30 cellular contexts compared by ENCODE assay signal in genomic region chr2:105249181-105249580, GRCh38. TPM values are rescaled to one million over a fixed set of nuclear protein-coding genes. Genes with fewer than 3 reads are reported as not detected.
A peak's percentile ranks its signal among the peaks of the same experiment; 100 is the strongest.
DNase-seq lines count a peak whose midpoint lies in the region; FAIRE-seq and TF ChIP-seq lines count a peak whose summit lies in the region.
"Had no signal": no experiment of that assay in that cellular context is flagged by ENCODE, and none has a peak within 500 bp of the region (broad histone marks: within the 10 kb centered on the region; RNA-seq: fewer than 3 reads in every experiment).

No MANE protein-coding gene starts in this region.

- H3K27ac Mint-ChIP-seq in MCF 10A (ENCODE audit: low read depth, unreplicated experiment) (no peak overlapping the region), endothelial cell (ENCODE audit: unreplicated experiment) (peak overlapping the region; percentile 4)
- H3K27ac Mint-ChIP-seq: CD4-positive, alpha-beta memory T cell; IgD-negative memory B cell had no signal

- H3K36me3 ChIP-seq in breast epithelium (no peaks in the 10 kb centered on the region), SJCRH30 (no peaks in the 10 kb centered on the region), trophoblast cell (ENCODE audit: control insufficient read depth in 1 of 2, insufficient read depth in 2 of 2, low read length in 2 of 2) (no peaks in the 10 kb centered on the region), OCI-LY7 (ENCODE audit: insufficient read depth, low read length) (no peaks in the 10 kb centered on the region)
- H3K36me3 ChIP-seq: BLaER1 treated with 17β-estradiol and CSF1 and Interleukin-3, amounts not matched to agents 10 nM and 100 nM; SJSA1 had no signal

- H2AK5ac ChIP-seq in trophoblast cell (ENCODE audit: low read length), result no peak overlapping the region

- H3K4me3 ChIP-seq in breast epithelium (no peak overlapping the region), SJCRH30 (no peak overlapping the region), trophoblast cell (ENCODE audit: low read depth, low read length) (no peak overlapping the region), OCI-LY7 (ENCODE audit: low read depth, low read length, poor library complexity, severe bottlenecking) (no peak overlapping the region)
- H3K4me3 ChIP-seq: BLaER1 treated with 17β-estradiol and CSF1 and Interleukin-3, amounts not matched to agents 10 nM and 100 nM; SJSA1 had no signal

- no peak overlapping the region for H4K12ac ChIP-seq in trophoblast cell (ENCODE audit: low read depth, low read length)

- no peak overlapping the region for H3K23ac ChIP-seq in trophoblast cell (ENCODE audit: low read length)

- BruUV-seq in MCF 10A (replicated peaks; lab: Mats Ljungman, UMichigan), result no TSS peak
- BruUV-seq in OCI-LY7 (replicated peaks; lab: Mats Ljungman, UMichigan), result no TSS peak

- no peak overlapping the region for H2BK12ac ChIP-seq in trophoblast cell (ENCODE audit: low read length)

- intact Hi-C loops in MCF 10A (cut with micrococcal nuclease) (no loop called here), breast epithelium (cut with DNase I; ENCODE audit: low total_unique reads) (no loop called here), OCI-LY7 (cut with micrococcal nuclease; ENCODE audit: unreplicated experiment) (no loop called here)

- TF ChIP-seq POLR2A in breast epithelium (IDR thresholded peaks at IDR 0.05), result no peak

- DNase-seq in MCF 10A (ENCODE audit: unreplicated experiment) (peak; percentile 11), breast epithelium (ENCODE audit: low spot score in 2 of 2) (no peak), SJCRH30 (peak in 1 of 2 experiments; percentile 60), endothelial cell (ENCODE audit: low spot score) (no peak), trophoblast cell (peak in 1 of 2 donors; percentile 60), OCI-LY7 (ENCODE audit: low spot score) (no peak), RCC 7860 (ENCODE audit: low spot score) (no peak)
- DNase-seq in stimulated activated CD4-positive, alpha-beta T cell treated with anti-CD3 and anti-CD28 coated beads, Interleukin-12 subunit alpha, Interleukin-12 subunit beta, amount 100 ng/mL, for 4 hours, result no peak
- DNase-seq: AML-193; CD4-positive, alpha-beta memory T cell; DMS 273 treated with DMSO at 0.1 percent for 48 hours; DND-41; GOT3; HCEC 1CT; NCI-H1105; NCI-H1436 treated with DMSO at 0.1 percent for 48 hours; NCI-H187 treated with DMSO at 0.1 percent for 48 hours; NCI-H446; NCI-H524 treated with DMSO at 0.1 percent for 48 hours; NCI-H774; PC-3 had no signal

- H3K4me1 Mint-ChIP-seq in MCF 10A (ENCODE audit: insufficient read depth, unreplicated experiment) (peaks cover 12% of the 10 kb centered on the region), endothelial cell (ENCODE audit: unreplicated experiment) (no peaks in the 10 kb centered on the region)
- H3K4me1 Mint-ChIP-seq: CD4-positive, alpha-beta memory T cell; IgD-negative memory B cell had no signal

- H3K27me3 ChIP-seq in breast epithelium, result no peaks in the 10 kb centered on the region
- no peaks in the 10 kb centered on the region for H3K27me3 ChIP-seq in SJCRH30
- no peaks in the 10 kb centered on the region for H3K27me3 ChIP-seq in trophoblast cell (ENCODE audit: insufficient read depth, low read length)
- H3K27me3 ChIP-seq: BLaER1 treated with 17β-estradiol and CSF1 and Interleukin-3, amounts not matched to agents 10 nM and 100 nM; SJSA1 had no signal

- POLR2A ChIA-PET in MCF 10A (lab: Yijun Ruan, JAX), result no interaction called here
- POLR2A ChIA-PET in OCI-LY7 (lab: Charles Lee), result no interaction called here

- H3K9me2 ChIP-seq in OCI-LY7 (ENCODE audit: insufficient read depth, low read length), result no peaks in the 10 kb centered on the region

- CTCF ChIA-PET in MCF 10A (lab: Yijun Ruan, JAX), result no interaction called here
- CTCF ChIA-PET in OCI-LY7 (lab: Charles Lee; ENCODE audit: unreplicated experiment), result no interaction called here

- H3K9me3 ChIP-seq in breast epithelium (no peaks in the 10 kb centered on the region), SJCRH30 (replicated peaks) (no peaks in the 10 kb centered on the region), trophoblast cell (ENCODE audit: insufficient read depth, low read depth, low read length) (no peaks in the 10 kb centered on the region), OCI-LY7 (ENCODE audit: low read length) (no peaks in the 10 kb centered on the region)
- H3K9me3 ChIP-seq: Caco-2, SJSA1 had no signal

- H3K27me3 Mint-ChIP-seq in MCF 10A (ENCODE audit: insufficient read depth, unreplicated experiment) (peaks cover 15% of the 10 kb centered on the region), endothelial cell (ENCODE audit: unreplicated experiment) (peaks cover 4% of the 10 kb centered on the region)
- H3K27me3 Mint-ChIP-seq: CD4-positive, alpha-beta memory T cell; IgD-negative memory B cell had no signal

- no peak overlapping the region for H3K9ac ChIP-seq in trophoblast cell (ENCODE audit: low read length)
- H3K9ac ChIP-seq: BLaER1 treated with 17β-estradiol and CSF1 and Interleukin-3, amounts not matched to agents 10 nM and 100 nM; KMS-11 had no signal

- TF ChIP-seq CTCF in MCF 10A (IDR thresholded peaks at IDR 0.05; ENCODE audit: unreplicated experiment) (no peak), breast epithelium (IDR thresholded peaks at IDR 0.05) (no peak), endothelial cell (IDR thresholded peaks at IDR 0.05; ENCODE audit: unreplicated experiment) (no peak), OCI-LY7 (conservative IDR thresholded peaks at IDR 0.05; ENCODE audit: low read length) (no peak)

- H4K91ac ChIP-seq in trophoblast cell (ENCODE audit: low read depth, low read length), result no peak overlapping the region

- H2AFZ ChIP-seq in trophoblast cell (ENCODE audit: insufficient read depth, low read length, poor library complexity) (no peak overlapping the region), OCI-LY7 (ENCODE audit: low read length) (no peak overlapping the region)

- no peaks in the 10 kb centered on the region for H4K20me1 ChIP-seq in OCI-LY7 (ENCODE audit: insufficient read depth, low read length)
- H4K20me1 ChIP-seq: BLaER1 treated with 17β-estradiol and CSF1 and Interleukin-3, amounts not matched to agents 10 nM and 100 nM had no signal

- no peak overlapping the region for H2BK5ac ChIP-seq in trophoblast cell (ENCODE audit: low read depth, low read length, poor library complexity)

- H3K4ac ChIP-seq in trophoblast cell (ENCODE audit: low read depth, low read length), result no peak overlapping the region

- no peak overlapping the region for H4K8ac ChIP-seq in trophoblast cell (ENCODE audit: low read depth, low read length)

- H3K36me3 Mint-ChIP-seq in MCF 10A (ENCODE audit: insufficient read depth, unreplicated experiment) (no peaks in the 10 kb centered on the region), endothelial cell (ENCODE audit: low read depth, unreplicated experiment) (no peaks in the 10 kb centered on the region)
- H3K36me3 Mint-ChIP-seq: CD4-positive, alpha-beta memory T cell had no signal

- no peaks in the 10 kb centered on the region for H3K4me1 ChIP-seq in breast epithelium
- peaks cover 14% of the 10 kb centered on the region for H3K4me1 ChIP-seq in SJCRH30
- H3K4me1 ChIP-seq in trophoblast cell (ENCODE audit: control insufficient read depth in 1 of 2, insufficient read depth in 2 of 2, low read length in 2 of 2), result peaks cover 14 to 15% of the 10 kb centered on the region in 2 experiments
- no peaks in the 10 kb centered on the region for H3K4me1 ChIP-seq in OCI-LY7 (ENCODE audit: insufficient read depth, low read length, poor library complexity, severe bottlenecking)
- H3K4me1 ChIP-seq: Caco-2 had no signal

- H2BK120ac ChIP-seq in trophoblast cell (ENCODE audit: insufficient read depth, low read length, poor library complexity), result no peak overlapping the region

- no peak for FAIRE-seq in RCC 7860 (lab: Jason Lieb, UNC)
- FAIRE-seq: A204.1, GM12892 had no signal

- peaks cover 24% of the 10 kb centered on the region for H3K79me1 ChIP-seq in trophoblast cell (ENCODE audit: low read length)

- H3K4me2 ChIP-seq in trophoblast cell (ENCODE audit: low read length) (no peak overlapping the region), OCI-LY7 (ENCODE audit: low read length) (no peak overlapping the region)
- H3K4me2 ChIP-seq: BLaER1 treated with 17β-estradiol and CSF1 and Interleukin-3, amounts not matched to agents 10 nM and 100 nM; KMS-11 had no signal

- H3K9me3 Mint-ChIP-seq in MCF 10A (ENCODE audit: unreplicated experiment), result no peaks in the 10 kb centered on the region
- H3K9me3 Mint-ChIP-seq in endothelial cell (ENCODE audit: unreplicated experiment), result no peaks in the 10 kb centered on the region
- H3K9me3 Mint-ChIP-seq: IgD-negative memory B cell had no signal

- no CpG with 5 or more reads among the region's 5 CpGs for WGBS in trophoblast cell (ENCODE audit: extremely low coverage, insufficient coverage, insufficient read length)

- no peak overlapping the region for H3K18ac ChIP-seq in trophoblast cell (ENCODE audit: low read length)

- H3K4me3 Mint-ChIP-seq in MCF 10A (ENCODE audit: unreplicated experiment) (no peak overlapping the region), endothelial cell (ENCODE audit: unreplicated experiment) (no peak overlapping the region)
- H3K4me3 Mint-ChIP-seq: CD4-positive, alpha-beta memory T cell; IgD-negative memory B cell had no signal

- no peak overlapping the region for H3K27ac ChIP-seq in breast epithelium
- H3K27ac ChIP-seq in SJCRH30, result peak overlapping the region; percentile 8; the same call in 1 of the 2 replicates
- H3K27ac ChIP-seq in trophoblast cell (ENCODE audit: low read depth, low read length), result peak overlapping the region; percentile 74
- H3K27ac ChIP-seq in OCI-LY7 (ENCODE audit: low read depth, low read length, poor library complexity, severe bottlenecking), result no peak overlapping the region
- H3K27ac ChIP-seq: BLaER1 treated with 17β-estradiol and CSF1 and Interleukin-3, amounts not matched to agents 10 nM and 100 nM; KMS-11; SJSA1 had no signal

- H3K14ac ChIP-seq in trophoblast cell (ENCODE audit: low read length), result no peak overlapping the region

- H3K79me2 ChIP-seq in trophoblast cell (ENCODE audit: control insufficient read depth, insufficient read depth, low read length, poor library complexity) (peaks cover 3% of the 10 kb centered on the region), OCI-LY7 (ENCODE audit: insufficient read depth, low read depth, low read length) (no peaks in the 10 kb centered on the region)

RNA-seq across cellular contexts. Expression of gene GPR45, which starts 7.6 kb away (rescaled TPM):
- total RNA-seq in MCF 10A (2022) (not detected in 2 replicates), breast epithelium (not detected), endothelial cell (ENCODE audit: unreplicated experiment) (0.21 TPM), OCI-LY7 (2022) (not detected in 2 replicates)
- 0.13 and 0.43 TPM in 2 replicates for total RNA-seq in SJCRH30 (2014; rRNA removed; shearing (Covaris generic))
- 0.05 and 0.11 TPM in 2 replicates for polyA plus RNA-seq in trophoblast cell (2013)
- not detected in 2 replicates for total RNA-seq in OCI-LY7 (2014; rRNA removed; shearing (Covaris generic))
- total RNA-seq: Caco-2; CD4-positive, alpha-beta memory T cell; PC-3; Right ventricle myocardium inferior; RPMI7951 had no signal
- polyA plus RNA-seq: CD4-positive, alpha-beta memory T cell; IgD-negative memory B cell had no signal

Comparison
In these comparisons a context has a peak if more than half of its experiments do, and no peak if none do; other contexts are left out.
1. H3K27ac ChIP-seq: peak in SJCRH30 (single experiment) and trophoblast cell (single experiment); none in breast epithelium (0 of 2) and OCI-LY7 (single experiment).